ENCODE assay signal across 15 cellular contexts in the genomic region with DNA sequence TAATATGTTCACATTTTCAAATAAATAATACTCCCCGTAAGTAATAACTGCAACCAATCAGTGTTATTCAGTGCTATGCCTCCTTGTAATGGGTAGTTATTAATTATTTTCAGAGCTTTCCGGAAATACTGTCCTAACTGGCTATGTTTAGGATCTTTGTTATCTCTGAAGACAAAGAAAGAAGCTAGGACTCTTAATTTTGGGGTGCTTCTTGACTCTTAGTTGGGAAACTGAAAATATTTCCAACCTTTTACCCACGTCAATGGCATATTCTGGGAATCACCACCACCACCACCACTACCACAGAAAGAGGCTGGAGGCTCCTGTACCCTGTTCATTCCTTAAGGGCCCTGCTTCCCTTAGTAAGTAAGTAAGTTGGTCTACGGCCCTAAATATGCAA.
"Had no signal": no experiment of that assay in that cellular context is flagged by ENCODE, and none has a peak within 500 bp of the region (broad histone marks: within the 10 kb centered on the region; RNA-seq: fewer than 3 reads in every experiment).

No MANE protein-coding gene starts in this region.

- H3K4me3 Mint-ChIP-seq: activated naive CD8-positive, alpha-beta T cell treated with anti-CD3 and anti-CD28 coated beads for 36 hours had no signal

- H3K4me1 ChIP-seq: transverse colon, vagina had no signal

- H3K27me3 Mint-ChIP-seq: activated naive CD8-positive, alpha-beta T cell treated with anti-CD3 and anti-CD28 coated beads for 36 hours had no signal

- H3K9me3 ChIP-seq: lower lobe of right lung, right atrium auricular region, transverse colon, vagina had no signal

- H3K27me3 ChIP-seq: right atrium auricular region, transverse colon, vagina had no signal

- H3K27ac ChIP-seq: right atrium auricular region, skin epidermis, transverse colon, vagina had no signal

- DNase-seq: activated effector memory CD4-positive, alpha-beta T cell treated with anti-CD3 and anti-CD28 coated beads, Interleukin-2, amount 50 U/mL, for 16 hours; activated naive CD8-positive, alpha-beta T cell treated with anti-CD3 and anti-CD28 coated beads for 36 hours; cerebellar nuclear complex; effector memory CD4-positive, alpha-beta T cell; foreskin melanocyte; kidney glomerular epithelial cell; lower lobe of right lung; nucleus accumbens; stimulated activated CD4-positive, alpha-beta T cell treated with anti-CD3 and anti-CD28 coated beads, Interleukin-15, amount 100 ng/mL, for 24 hours; stimulated activated CD4-positive, alpha-beta T cell treated with anti-CD3 and anti-CD28 coated beads, Interleukin-4, amount 100 ng/mL, for 1 hour; stimulated activated naive CD4-positive, alpha-beta T cell; transverse colon had no signal

- ATAC-seq: lower lobe of right lung had no signal

- H3K4me3 ChIP-seq: lower lobe of right lung, right atrium auricular region, skin epidermis, transverse colon, vagina had no signal

- H3K9me3 Mint-ChIP-seq: activated naive CD8-positive, alpha-beta T cell treated with anti-CD3 and anti-CD28 coated beads for 36 hours had no signal
